ENCODE assay signal across 10 cellular contexts in the genomic region with DNA sequence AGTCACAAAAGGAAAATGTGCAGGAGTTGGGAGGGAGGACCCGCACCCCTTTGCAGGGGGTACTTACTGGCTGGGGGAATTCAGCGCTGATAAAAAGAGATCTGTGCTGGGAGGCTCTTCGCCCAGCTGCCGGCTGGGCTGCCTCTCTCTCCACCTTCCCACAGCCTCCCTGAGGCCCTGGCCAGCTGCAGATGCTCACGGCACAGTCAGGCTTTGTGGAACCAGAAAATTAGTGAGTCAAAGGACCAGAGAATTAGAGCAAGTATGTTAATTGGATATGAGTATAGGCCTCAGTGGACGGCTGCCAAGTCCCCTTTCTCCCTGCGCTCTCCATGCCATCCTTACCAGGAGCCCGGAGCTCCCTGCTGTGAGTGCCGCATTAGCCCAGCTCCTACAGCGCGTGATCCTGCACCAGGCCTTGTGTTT.
DNase-seq lines count a peak whose midpoint lies in the region; ATAC-seq and TF ChIP-seq lines count a peak whose summit lies in the region.
"Had no signal": no experiment of that assay in that cellular context is flagged by ENCODE, and none has a peak within 500 bp of the region (broad histone marks: within the 10 kb centered on the region; RNA-seq: fewer than 3 reads in every experiment).

No MANE protein-coding gene starts in this region.

- no peaks in the 10 kb centered on the region for H3K4me1 Mint-ChIP-seq in activated naive CD4-positive, alpha-beta T cell treated with anti-CD3 and anti-CD28 coated beads for 36 hours (ENCODE audit: low read depth)
- peaks cover 9% of the 10 kb centered on the region for H3K4me1 Mint-ChIP-seq in Caco-2 (ENCODE audit: low read depth, unreplicated experiment)
- H3K4me1 Mint-ChIP-seq: activated naive CD4-positive, alpha-beta T cell treated with anti-CD3 and anti-CD28 coated beads, Interleukin-2, amount 50 U/mL, for 24 hours had no signal

- TF ChIP-seq CTCF in heart left ventricle (IDR thresholded peaks at IDR 0.05) (no peak), Caco-2 (IDR thresholded peaks at IDR 0.05; ENCODE audit: insufficient read depth in 1 of 2, low read depth in 1 of 2, low read length in 1 of 2, severe bottlenecking in 1 of 2, unreplicated experiment in 1 of 2) (no peak)

- H3K27ac ChIP-seq in heart left ventricle = peak overlapping the region in 1 of 12 donors; percentile 30
- H3K27ac ChIP-seq: thyroid gland had no signal

- no peaks in the 10 kb centered on the region for H3K9me3 Mint-ChIP-seq in activated naive CD4-positive, alpha-beta T cell treated with anti-CD3 and anti-CD28 coated beads for 36 hours
- no peaks in the 10 kb centered on the region for H3K9me3 Mint-ChIP-seq in Caco-2 (ENCODE audit: unreplicated experiment)
- H3K9me3 Mint-ChIP-seq: activated naive CD4-positive, alpha-beta T cell treated with anti-CD3 and anti-CD28 coated beads, Interleukin-2, amount 50 U/mL, for 24 hours had no signal

- no peak overlapping the region for H3K27ac Mint-ChIP-seq in activated naive CD4-positive, alpha-beta T cell treated with anti-CD3 and anti-CD28 coated beads for 36 hours
- H3K27ac Mint-ChIP-seq in Caco-2 (ENCODE audit: unreplicated experiment) = no peak overlapping the region
- H3K27ac Mint-ChIP-seq: activated naive CD4-positive, alpha-beta T cell treated with anti-CD3 and anti-CD28 coated beads, Interleukin-2, amount 50 U/mL, for 24 hours had no signal

- no peaks in the 10 kb centered on the region for H3K36me3 Mint-ChIP-seq in activated naive CD4-positive, alpha-beta T cell treated with anti-CD3 and anti-CD28 coated beads for 36 hours (ENCODE audit: low read depth)
- H3K36me3 Mint-ChIP-seq in Caco-2 (ENCODE audit: insufficient read depth, unreplicated experiment) = no peaks in the 10 kb centered on the region
- H3K36me3 Mint-ChIP-seq: activated naive CD4-positive, alpha-beta T cell treated with anti-CD3 and anti-CD28 coated beads, Interleukin-2, amount 50 U/mL, for 24 hours had no signal

- peaks cover 7% of the 10 kb centered on the region for H3K27me3 Mint-ChIP-seq in activated naive CD4-positive, alpha-beta T cell treated with anti-CD3 and anti-CD28 coated beads for 36 hours (ENCODE audit: low read depth)
- H3K27me3 Mint-ChIP-seq in Caco-2 (ENCODE audit: insufficient read depth, unreplicated experiment) = no peaks in the 10 kb centered on the region

- H3K9me3 ChIP-seq in heart left ventricle = no peaks in the 10 kb centered on the region
- no peaks in the 10 kb centered on the region for H3K9me3 ChIP-seq in Caco-2
- H3K9me3 ChIP-seq: thyroid gland had no signal

- CTCF ChIA-PET in activated naive CD4-positive, alpha-beta T cell treated with anti-CD3 and anti-CD28 coated beads for 36 hours (lab: Charles Lee) = no interaction called here
- CTCF ChIA-PET in Caco-2 (lab: Charles Lee) = no interaction called here

- no peak overlapping the region for H3K4me3 Mint-ChIP-seq in activated naive CD4-positive, alpha-beta T cell treated with anti-CD3 and anti-CD28 coated beads for 36 hours
- no peak overlapping the region for H3K4me3 Mint-ChIP-seq in Caco-2 (ENCODE audit: unreplicated experiment)
- H3K4me3 Mint-ChIP-seq: activated naive CD4-positive, alpha-beta T cell treated with anti-CD3 and anti-CD28 coated beads, Interleukin-2, amount 50 U/mL, for 24 hours had no signal

- no peak for TF ChIP-seq POLR2A in heart left ventricle (IDR thresholded peaks at IDR 0.05)

- POLR2A ChIA-PET in Caco-2 (lab: Charles Lee) = no interaction called here

- no peaks in the 10 kb centered on the region for H3K36me3 ChIP-seq in heart left ventricle
- H3K36me3 ChIP-seq in Caco-2 (ENCODE audit: control insufficient read depth, insufficient read depth, low read length) = no peaks in the 10 kb centered on the region
- H3K36me3 ChIP-seq: thyroid gland had no signal

- 66 to 79% (median 74%) methylated on average over 11 of the region's 11 CpGs for WGBS in heart left ventricle, 4 donors

- BruUV-seq in Caco-2 (replicated peaks; lab: Mats Ljungman, UMichigan) = no TSS peak

- DNase-seq in NCI-H1092 treated with DMSO at 0.1 percent for 48 hours (lab: John Stamatoyannopoulos, UW) = peak; percentile 67
- peak; percentile 77 for DNase-seq in NCI-H748 treated with DMSO at 0.1 percent for 48 hours (lab: John Stamatoyannopoulos, UW)
- DNase-seq in heart left ventricle = peak in 4 of 5 donors; percentile 32 to 59 (median 50)
- peak; percentile 29 for DNase-seq in skeletal muscle cell (ENCODE audit: low read depth)
- DNase-seq in stimulated activated CD4-positive, alpha-beta T cell treated with anti-CD3 and anti-CD28 coated beads, Interleukin-1b, Interleukin-23, amount 100 ng/mL, for 48 hours = no peak
- no peak for DNase-seq in activated naive CD4-positive, alpha-beta T cell treated with anti-CD3 and anti-CD28 coated beads for 36 hours
- no peak for DNase-seq in Caco-2
- DNase-seq: effector memory CD4-positive, alpha-beta T cell; thyroid gland had no signal

- intact Hi-C loops in heart left ventricle (cut with DNase I) (no loop called here), Caco-2 (cut with micrococcal nuclease; ENCODE audit: unreplicated experiment) (no loop called here)
- intact Hi-C loops in activated naive CD4-positive, alpha-beta T cell treated with anti-CD3 and anti-CD28 coated beads for 36 hours (cut with micrococcal nuclease) = no loop called here

- H3K27me3 ChIP-seq in heart left ventricle (no peaks in the 10 kb centered on the region), Caco-2 (replicated peaks; ENCODE audit: control insufficient read depth, insufficient read depth, low read length) (no peaks in the 10 kb centered on the region)
- H3K27me3 ChIP-seq: thyroid gland had no signal

- H3K4me1 ChIP-seq in heart left ventricle (peaks cover 0 to 7% (median 0%) of the 10 kb centered on the region in 12 donors), Caco-2 (no peaks in the 10 kb centered on the region)
- H3K4me1 ChIP-seq: thyroid gland had no signal

- peak in 3 of 4 donors; percentile 64 to 83 (median 71) for ATAC-seq in heart left ventricle

- H3K4me3 ChIP-seq in heart left ventricle (no peak overlapping the region), skeletal muscle cell (ENCODE audit: low read depth, low read length) (no peak overlapping the region), Caco-2 (ENCODE audit: low read depth, low read length) (no peak overlapping the region)
- H3K4me3 ChIP-seq: thyroid gland had no signal

Comparison
In these comparisons a context has a peak if more than half of its experiments do, and no peak if none do; other contexts are left out.
1. DNase-seq: peak in NCI-H1092 treated with DMSO at 0.1 percent for 48 hours (single experiment), NCI-H748 treated with DMSO at 0.1 percent for 48 hours (single experiment), heart left ventricle (4 of 5) and skeletal muscle cell (single experiment); none in stimulated activated CD4-positive, alpha-beta T cell treated with anti-CD3 and anti-CD28 coated beads, Interleukin-1b, Interleukin-23, amount 100 ng/mL, for 48 hours (single experiment), activated naive CD4-positive, alpha-beta T cell treated with anti-CD3 and anti-CD28 coated beads for 36 hours (single experiment) and Caco-2 (0 of 2).